In genomic region chr20:50172347-50173013, GRCh38 we compare ENCODE assay signal across 1 cellular context.
TF ChIP-seq lines count a peak whose summit lies in the region.

No MANE protein-coding gene starts in this region.

TF ChIP-seq in H1, 55 proteins besides CTCF, POLR2A, EP300 and RAD21 (continued from another document):
- TF ChIP-seq CHD7 (IDR thresholded peaks at IDR 0.05; ENCODE audit: insufficient replicate concordance, low read length) = no peak
- TF ChIP-seq FOSL1 (IDR thresholded peaks at IDR 0.05; ENCODE audit: insufficient read depth, low read depth, low read length) = no peak
- no peak for TF ChIP-seq ZNF274 (IDR thresholded peaks at IDR 0.05; ENCODE audit: borderline replicate concordance, extremely low read depth, low read length)
- 0 out of 2 replicates have a peak, but pooled peaks have one; percentile 9 for TF ChIP-seq EGR1 (IDR thresholded peaks at IDR 0.05; ENCODE audit: borderline replicate concordance, low read depth, low read length)
- TF ChIP-seq JUND (IDR thresholded peaks at IDR 0.05; ENCODE audit: low read length) = no peak
- TF ChIP-seq CBX8 (IDR thresholded peaks at IDR 0.05; ENCODE audit: borderline replicate concordance, low read depth, low read length) = no peak
- TF ChIP-seq, protein P1, sequence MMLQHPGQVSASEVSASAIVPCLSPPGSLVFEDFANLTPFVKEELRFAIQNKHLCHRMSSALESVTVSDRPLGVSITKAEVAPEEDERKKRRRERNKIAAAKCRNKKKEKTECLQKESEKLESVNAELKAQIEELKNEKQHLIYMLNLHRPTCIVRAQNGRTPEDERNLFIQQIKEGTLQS (IDR thresholded peaks at IDR 0.05; ENCODE audit: insufficient read depth, low read depth, low read length) = no peak
- no peak for TF ChIP-seq CEBPB (IDR thresholded peaks at IDR 0.05; ENCODE audit: low read depth, low read length)
- no peak for TF ChIP-seq BCL11A (IDR thresholded peaks at IDR 0.05; ENCODE audit: low read depth in 2 of 2, low read length in 2 of 2)
- 0 out of 2 replicates have a peak, but pooled peaks have one; percentile 24 for TF ChIP-seq TBP (IDR thresholded peaks at IDR 0.05; ENCODE audit: low read depth, low read length)
- TF ChIP-seq MAFK (IDR thresholded peaks at IDR 0.05; ENCODE audit: low read depth, low read length) = no peak
- TF ChIP-seq GTF2F1 (IDR thresholded peaks at IDR 0.05; ENCODE audit: borderline replicate concordance, low read depth, low read length) = no peak
- no peak for TF ChIP-seq TEAD4 (IDR thresholded peaks at IDR 0.05; ENCODE audit: low read depth, low read length)
- TF ChIP-seq MAX (IDR thresholded peaks at IDR 0.05) = 0 out of 2 replicates have a peak, but pooled peaks have one; percentile 26
- no peak for TF ChIP-seq SIX5 (IDR thresholded peaks at IDR 0.05; ENCODE audit: low read depth, low read length)
- no peak for TF ChIP-seq BRCA1 (IDR thresholded peaks at IDR 0.05; ENCODE audit: low read depth, low read length)
- no peak for TF ChIP-seq CHD2 (IDR thresholded peaks at IDR 0.05; ENCODE audit: low read length)
- no peak for TF ChIP-seq CHD1 (IDR thresholded peaks at IDR 0.05; ENCODE audit: low read depth, low read length)
- TF ChIP-seq KDM4A (IDR thresholded peaks at IDR 0.05; ENCODE audit: low read depth, low read length, severe bottlenecking) = peak; percentile 57
- TF ChIP-seq CTBP2 (IDR thresholded peaks at IDR 0.05; ENCODE audit: borderline replicate concordance, insufficient read depth, insufficient read length, low read length) = no peak
- no peak for TF ChIP-seq TCF12 (IDR thresholded peaks at IDR 0.05; ENCODE audit: low read depth, low read length)
- TF ChIP-seq SAP30 (IDR thresholded peaks at IDR 0.05; ENCODE audit: insufficient read depth, insufficient replicate concordance, low read length) = no peak
- peak; percentile 58; the same call in 1 of the 2 replicates for TF ChIP-seq POLR2AphosphoS5 (IDR thresholded peaks at IDR 0.05; ENCODE audit: low read depth, low read length)
- TF ChIP-seq RBBP5 (IDR thresholded peaks at IDR 0.05; ENCODE audit: borderline replicate concordance, low read depth, low read length) = 0 out of 2 replicates have a peak, but pooled peaks have one; percentile 57
- TF ChIP-seq TAF1 (IDR thresholded peaks at IDR 0.05; ENCODE audit: low read depth, low read length) = peak; percentile 59; the same call in 1 of the 2 replicates
- no peak for TF ChIP-seq RFX5 (IDR thresholded peaks at IDR 0.05; ENCODE audit: borderline replicate concordance, low read depth, low read length)
- no peak for TF ChIP-seq JUN (IDR thresholded peaks at IDR 0.05; ENCODE audit: low read depth, low read length)
- TF ChIP-seq HDAC2 (IDR thresholded peaks at IDR 0.05; ENCODE audit: borderline replicate concordance in 1 of 2, low read depth in 2 of 2, low read length in 2 of 2) = 0 out of 4 replicates have a peak, but pooled peaks of 1 of the 2 experiments have one; percentile 5
- TF ChIP-seq KDM5A (IDR thresholded peaks at IDR 0.05; ENCODE audit: low read length) = no peak
- peak; percentile 53 for TF ChIP-seq PHF8 (conservative IDR thresholded peaks at IDR 0.05; ENCODE audit: low read depth, low read length)
- no peak for TF ChIP-seq SRF (IDR thresholded peaks at IDR 0.05; ENCODE audit: low read depth, low read length)
- no peak for TF ChIP-seq GABPA (IDR thresholded peaks at IDR 0.05; ENCODE audit: borderline replicate concordance, insufficient read depth, low read length)
- TF ChIP-seq RNF2 (IDR thresholded peaks at IDR 0.05; ENCODE audit: borderline replicate concordance, low read depth, low read length, missing control alignments, poor library complexity, severe bottlenecking) = no peak
- TF ChIP-seq KDM1A (IDR thresholded peaks at IDR 0.05; ENCODE audit: borderline replicate concordance, low read length) = no peak
- TF ChIP-seq NANOG (IDR thresholded peaks at IDR 0.05; ENCODE audit: insufficient read depth, low read depth, low read length, poor library complexity, severe bottlenecking) = no peak
- no peak for TF ChIP-seq YY1 (IDR thresholded peaks at IDR 0.05; ENCODE audit: low read depth, low read length)
- TF ChIP-seq RXRA (IDR thresholded peaks at IDR 0.05; ENCODE audit: insufficient read depth, low read depth, low read length) = no peak
- no peak for TF ChIP-seq NRF1 (IDR thresholded peaks at IDR 0.05; ENCODE audit: low read depth, low read length)
- 0 out of 2 replicates have a peak, but pooled peaks have one; percentile 46 for TF ChIP-seq ATF2 (IDR thresholded peaks at IDR 0.05; ENCODE audit: low read length)
- no peak for TF ChIP-seq TAF7 (optimal IDR thresholded peaks at IDR 0.05; ENCODE audit: borderline replicate concordance, low read depth, low read length)
- TF ChIP-seq EZH2 (IDR thresholded peaks at IDR 0.05; ENCODE audit: low read depth, low read length, severe bottlenecking) = no peak
- no peak for TF ChIP-seq SUZ12 (IDR thresholded peaks at IDR 0.05; ENCODE audit: low read length)
- TF ChIP-seq, protein P2, sequence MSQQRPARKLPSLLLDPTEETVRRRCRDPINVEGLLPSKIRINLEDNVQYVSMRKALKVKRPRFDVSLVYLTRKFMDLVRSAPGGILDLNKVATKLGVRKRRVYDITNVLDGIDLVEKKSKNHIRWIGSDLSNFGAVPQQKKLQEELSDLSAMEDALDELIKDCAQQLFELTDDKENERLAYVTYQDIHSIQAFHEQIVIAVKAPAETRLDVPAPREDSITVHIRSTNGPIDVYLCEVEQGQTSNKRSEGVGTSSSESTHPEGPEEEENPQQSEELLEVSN (IDR thresholded peaks at IDR 0.05) = peak; percentile 36; the same call in 1 of the 2 replicates
- TF ChIP-seq, protein P3, sequence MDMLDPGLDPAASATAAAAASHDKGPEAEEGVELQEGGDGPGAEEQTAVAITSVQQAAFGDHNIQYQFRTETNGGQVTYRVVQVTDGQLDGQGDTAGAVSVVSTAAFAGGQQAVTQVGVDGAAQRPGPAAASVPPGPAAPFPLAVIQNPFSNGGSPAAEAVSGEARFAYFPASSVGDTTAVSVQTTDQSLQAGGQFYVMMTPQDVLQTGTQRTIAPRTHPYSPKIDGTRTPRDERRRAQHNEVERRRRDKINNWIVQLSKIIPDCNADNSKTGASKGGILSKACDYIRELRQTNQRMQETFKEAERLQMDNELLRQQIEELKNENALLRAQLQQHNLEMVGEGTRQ (IDR thresholded peaks at IDR 0.05; ENCODE audit: low read length) = no peak
- TF ChIP-seq CBX5 (IDR thresholded peaks at IDR 0.05; ENCODE audit: low read depth, low read length) = no peak
- peak; percentile 60; the same call in 1 of the 2 replicates for TF ChIP-seq CREB1 (IDR thresholded peaks at IDR 0.05)
- no peak for TF ChIP-seq HDAC6 (IDR thresholded peaks at IDR 0.05; ENCODE audit: low read depth, low read length)
- no peak for TF ChIP-seq SIRT6 (IDR thresholded peaks at IDR 0.05; ENCODE audit: low read length)
- TF ChIP-seq SIN3A (conservative IDR thresholded peaks at IDR 0.05 in 1 of 2, IDR thresholded peaks at IDR 0.05 in 1 of 2; ENCODE audit: low read depth in 1 of 2, low read length in 2 of 2) = no peak
